Comparison of ENCODE assay signal across 11 cellular contexts in the genomic region with DNA sequence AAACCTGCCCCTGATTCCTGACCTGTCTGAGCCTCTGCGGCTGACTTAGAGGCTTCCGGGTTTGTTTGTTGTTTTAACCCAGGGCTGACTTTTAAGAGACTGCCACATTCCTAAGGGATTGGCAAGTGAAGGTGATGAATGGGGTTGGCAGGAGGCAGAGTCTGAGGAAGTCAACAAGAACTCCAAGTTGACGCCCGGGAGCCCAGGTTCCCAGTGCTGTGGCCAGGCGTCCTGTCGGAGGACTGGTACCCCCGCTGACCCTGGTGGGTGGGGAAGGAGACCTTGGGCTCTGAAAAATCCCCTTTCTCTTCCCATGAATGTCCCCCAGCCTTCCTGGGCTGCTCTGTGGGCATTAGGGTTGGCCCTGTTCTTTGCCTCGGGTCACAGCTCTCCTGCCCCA. TPM values are rescaled to one million over a fixed set of nuclear protein-coding genes. Genes with fewer than 3 reads are reported as not detected.
DNase-seq lines count a peak whose midpoint lies in the region; ATAC-seq and TF ChIP-seq lines count a peak whose summit lies in the region.
"Had no signal": no experiment of that assay in that cellular context is flagged by ENCODE, and none has a peak within 500 bp of the region (broad histone marks: within the 10 kb centered on the region; RNA-seq: fewer than 3 reads in every experiment).

No MANE protein-coding gene starts in this region.

- no peaks in the 10 kb centered on the region for H3K27me3 ChIP-seq in thoracic aorta (replicated peaks; ENCODE audit: insufficient read depth)
- H3K27me3 ChIP-seq: dorsolateral prefrontal cortex had no signal

- H3K36me3 ChIP-seq in thoracic aorta, result no peaks in the 10 kb centered on the region

- H3K27ac ChIP-seq in thoracic aorta, result peak overlapping the region; percentile 53 to 86
- H3K27ac ChIP-seq in caudate nucleus (ENCODE audit: low read depth, low read length), result no peak overlapping the region
- H3K27ac ChIP-seq: dorsolateral prefrontal cortex had no signal

- ATAC-seq in thoracic aorta (ENCODE audit: insufficient number of reproducible peaks, low FRiP score, low read depth) (peak; percentile 74), GM19351 (IDR thresholded peaks at IDR 0.05; ENCODE audit: unreplicated experiment) (no peak)

- TF ChIP-seq CTCF in thoracic aorta (IDR thresholded peaks at IDR 0.05), result no peak

- DNase-seq in HK-2 (ENCODE audit: unreplicated experiment) (peak; percentile 70), amniotic epithelial cell (ENCODE audit: low read depth) (peak; percentile 95), iris pigment epithelial cell (ENCODE audit: low read depth) (peak; percentile 73), thoracic aorta (ENCODE audit: low spot score) (no peak), NCI-H2171 treated with DMSO at 0.1 percent for 48 hours (lab: John Stamatoyannopoulos, UW) (no peak), caudate nucleus (lab: John Stamatoyannopoulos, UW) (no peak), activated gamma-delta T cell treated with Interleukin-2 at 50 U/mL for 16 hours (no peak)
- DNase-seq: activated CD4-positive, alpha-beta T cell treated with anti-CD3 and anti-CD28 coated beads for 4 hours; NCI-H2081 treated with DMSO at 0.1 percent for 48 hours had no signal

- no peaks in the 10 kb centered on the region for H3K9me3 ChIP-seq in thoracic aorta

- peaks cover 20 to 41% of the 10 kb centered on the region in 2 donors for H3K4me1 ChIP-seq in thoracic aorta (ENCODE audit: control insufficient read depth in 1 of 2, low read depth in 2 of 2)

- peak overlapping the region; percentile 21 for H3K4me3 ChIP-seq in thoracic aorta
- H3K4me3 ChIP-seq: dorsolateral prefrontal cortex had no signal

RNA-seq across cellular contexts. Expression of gene EPS8L3, which starts 19.7 kb away (rescaled TPM):
- total RNA-seq in thoracic aorta, result 1 to 10 TPM in 1 of 2 donors, not detected in 1; 1.1 TPM

RNA-seq across cellular contexts. Expression of gene GSTM3, which starts 42.6 kb away (rescaled TPM):
- 10 to 100 TPM; 33.1 to 68.6 TPM for total RNA-seq in thoracic aorta

Comparison
In these comparisons a context has a peak if more than half of its experiments do, and no peak if none do; other contexts are left out.
1. DNase-seq: peak in HK-2 (single experiment), amniotic epithelial cell (single experiment) and iris pigment epithelial cell (single experiment); none in thoracic aorta (single experiment), NCI-H2171 treated with DMSO at 0.1 percent for 48 hours (single experiment), caudate nucleus (0 of 61) and activated gamma-delta T cell treated with Interleukin-2 at 50 U/mL for 16 hours (single experiment).